ENCODE assay signal across 1 cellular context in genomic region chr18:6732952-6733351, GRCh38.
TF ChIP-seq lines count a peak whose summit lies in the region.

No MANE protein-coding gene starts in this region.

TF ChIP-seq in K562, 482 proteins besides CTCF, POLR2A, EP300 and RAD21 (continued from another document):
- TF ChIP-seq, protein P1, sequence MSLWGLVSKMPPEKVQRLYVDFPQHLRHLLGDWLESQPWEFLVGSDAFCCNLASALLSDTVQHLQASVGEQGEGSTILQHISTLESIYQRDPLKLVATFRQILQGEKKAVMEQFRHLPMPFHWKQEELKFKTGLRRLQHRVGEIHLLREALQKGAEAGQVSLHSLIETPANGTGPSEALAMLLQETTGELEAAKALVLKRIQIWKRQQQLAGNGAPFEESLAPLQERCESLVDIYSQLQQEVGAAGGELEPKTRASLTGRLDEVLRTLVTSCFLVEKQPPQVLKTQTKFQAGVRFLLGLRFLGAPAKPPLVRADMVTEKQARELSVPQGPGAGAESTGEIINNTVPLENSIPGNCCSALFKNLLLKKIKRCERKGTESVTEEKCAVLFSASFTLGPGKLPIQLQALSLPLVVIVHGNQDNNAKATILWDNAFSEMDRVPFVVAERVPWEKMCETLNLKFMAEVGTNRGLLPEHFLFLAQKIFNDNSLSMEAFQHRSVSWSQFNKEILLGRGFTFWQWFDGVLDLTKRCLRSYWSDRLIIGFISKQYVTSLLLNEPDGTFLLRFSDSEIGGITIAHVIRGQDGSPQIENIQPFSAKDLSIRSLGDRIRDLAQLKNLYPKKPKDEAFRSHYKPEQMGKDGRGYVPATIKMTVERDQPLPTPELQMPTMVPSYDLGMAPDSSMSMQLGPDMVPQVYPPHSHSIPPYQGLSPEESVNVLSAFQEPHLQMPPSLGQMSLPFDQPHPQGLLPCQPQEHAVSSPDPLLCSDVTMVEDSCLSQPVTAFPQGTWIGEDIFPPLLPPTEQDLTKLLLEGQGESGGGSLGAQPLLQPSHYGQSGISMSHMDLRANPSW (CRISPR knock-in tag; IDR thresholded peaks at IDR 0.05) = no peak
- 0 out of 2 replicates have a peak, but pooled peaks have one; percentile 23 for TF ChIP-seq ZKSCAN8 (CRISPR knock-in tag; IDR thresholded peaks at IDR 0.05)
TF ChIP-seq in K562: peak in this region for 1.
